In the genomic region with DNA sequence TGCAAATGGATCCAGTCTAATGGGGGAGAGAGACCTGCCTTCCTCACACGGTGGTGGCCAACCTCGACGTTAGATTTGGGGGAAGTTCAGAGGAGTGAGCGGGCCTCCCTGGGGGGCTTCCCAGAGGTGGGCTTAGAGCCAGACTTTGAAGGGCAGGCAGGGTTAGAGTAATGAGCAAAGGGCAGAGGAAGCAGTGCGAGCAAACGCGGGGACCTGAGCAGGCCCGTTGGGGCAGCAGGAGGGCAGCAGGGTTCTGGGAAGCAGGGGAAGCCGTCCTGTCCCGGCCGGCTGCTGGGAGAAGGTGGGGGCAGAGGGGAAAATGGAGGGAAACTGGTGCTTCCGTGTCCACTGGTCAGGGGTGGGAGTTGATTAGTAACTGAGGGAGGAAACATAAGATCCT, we compare ENCODE assay signal across 22 cellular contexts.
DNase-seq lines count a peak whose midpoint lies in the region; ATAC-seq and TF ChIP-seq lines count a peak whose summit lies in the region.
"Had no signal": no experiment of that assay in that cellular context is flagged by ENCODE, and none has a peak within 500 bp of the region (broad histone marks: within the 10 kb centered on the region; RNA-seq: fewer than 3 reads in every experiment).

No MANE protein-coding gene starts in this region.

- no peak overlapping the region for H3K23ac ChIP-seq in neuronal stem cell (ENCODE audit: low read depth, low read length, poor library complexity)

- H3K36me3 Mint-ChIP-seq in nephron progenitor cell (ENCODE audit: low read depth), result no peaks in the 10 kb centered on the region
- H3K36me3 Mint-ChIP-seq: CD4-positive, CD25-positive, alpha-beta regulatory T cell; CD8-positive, alpha-beta T cell had no signal

- H3K4me3 ChIP-seq in neuronal stem cell (ENCODE audit: low read length in 2 of 2), result no peak overlapping the region
- H3K4me3 ChIP-seq: BLaER1, GM23248 had no signal

- peak overlapping the region; percentile 24 for H2AK5ac ChIP-seq in neuronal stem cell (ENCODE audit: low read depth, low read length)

- H3K4me2 ChIP-seq in neuronal stem cell (ENCODE audit: insufficient read depth, low read length, poor library complexity, severe bottlenecking), result no peak overlapping the region
- H3K4me2 ChIP-seq: BLaER1 had no signal

- H3K9me3 ChIP-seq in neuronal stem cell (replicated peaks in 1 of 2; ENCODE audit: control insufficient read depth in 2 of 2, insufficient read depth in 1 of 2, low read depth in 1 of 2, low read length in 2 of 2), result peaks cover 0 to 8% of the 10 kb centered on the region in 2 donors
- H3K9me3 ChIP-seq: BLaER1, Caco-2 had no signal

- peaks cover 11% of the 10 kb centered on the region for H3K4me1 Mint-ChIP-seq in nephron progenitor cell
- H3K4me1 Mint-ChIP-seq: B cell; CD4-positive, CD25-positive, alpha-beta regulatory T cell had no signal

- H3K14ac ChIP-seq in neuronal stem cell (ENCODE audit: low read length), result no peak overlapping the region

- H3K27me3 ChIP-seq in neuronal stem cell (ENCODE audit: control insufficient read depth in 3 of 3, insufficient read depth in 3 of 3, low read depth in 1 of 3, low read length in 3 of 3), result no peaks in the 10 kb centered on the region
- H3K27me3 ChIP-seq: BLaER1 had no signal

- peak overlapping the region; percentile 77 for H2BK15ac ChIP-seq in neuronal stem cell (ENCODE audit: low read length)

- no peak overlapping the region for H3K4ac ChIP-seq in neuronal stem cell (ENCODE audit: low read length)

- H3K9me3 Mint-ChIP-seq in nephron progenitor cell, result peaks cover 17% of the 10 kb centered on the region

- H2BK120ac ChIP-seq in neuronal stem cell (ENCODE audit: low read depth, low read length), result no peak overlapping the region

- H2BK12ac ChIP-seq in neuronal stem cell (ENCODE audit: low read length), result no peak overlapping the region

- H3K36me3 ChIP-seq in neuronal stem cell (replicated peaks in 1 of 2; ENCODE audit: control insufficient read depth in 2 of 2, insufficient read depth in 2 of 2, low read length in 2 of 2), result no peaks in the 10 kb centered on the region
- H3K36me3 ChIP-seq: BLaER1 had no signal

- no peak overlapping the region for H4K8ac ChIP-seq in neuronal stem cell (ENCODE audit: low read depth, low read length)

- no peak overlapping the region for H3K4me3 Mint-ChIP-seq in nephron progenitor cell
- H3K4me3 Mint-ChIP-seq: B cell; CD4-positive, CD25-positive, alpha-beta regulatory T cell; CD8-positive, alpha-beta T cell had no signal

- ATAC-seq in GM21529 (IDR thresholded peaks at IDR 0.05; ENCODE audit: unreplicated experiment) (no peak), GM18909 (IDR thresholded peaks at IDR 0.05; ENCODE audit: poor library complexity, unreplicated experiment) (no peak)
- ATAC-seq: CD8-positive, alpha-beta T cell had no signal

- no CpG with 5 or more reads among the region's 12 CpGs for WGBS in neuronal stem cell (ENCODE audit: extremely low coverage in 2 of 2, insufficient read length in 2 of 2, insufficient replicate concordance in 1 of 2), 2 donors

- H3K4me1 ChIP-seq in neuronal stem cell (ENCODE audit: control insufficient read depth in 2 of 2, insufficient read depth in 1 of 2, low read depth in 1 of 2, low read length in 2 of 2), result peaks cover 0 to 3% of the 10 kb centered on the region in 2 donors
- H3K4me1 ChIP-seq: BLaER1, Caco-2 had no signal

- peak overlapping the region; percentile 77 for H2BK5ac ChIP-seq in neuronal stem cell (ENCODE audit: low read length)

- H4K91ac ChIP-seq in neuronal stem cell (ENCODE audit: low read depth, low read length, poor library complexity), result no peak overlapping the region

- no peak overlapping the region for H2AFZ ChIP-seq in neuronal stem cell (ENCODE audit: low read length)
- H2AFZ ChIP-seq: GM23248 had no signal

- H3K27ac Mint-ChIP-seq in nephron progenitor cell, result peak overlapping the region; percentile 59
- H3K27ac Mint-ChIP-seq: B cell; CD8-positive, alpha-beta T cell had no signal

- DNase-seq in Daoy (ENCODE audit: low read depth) (peak; percentile 8), nephron progenitor cell (no peak), neuronal stem cell (ENCODE audit: low spot score) (no peak), substantia nigra (lab: John Stamatoyannopoulos, UW) (no peak), GM10266 (ENCODE audit: extremely low spot score) (no peak), NCI-H2029 treated with DMSO at 0.1 percent for 48 hours (lab: John Stamatoyannopoulos, UW) (no peak)
- DNase-seq: Caco-2; CD4-positive, CD25-positive, alpha-beta regulatory T cell; CD8-positive, alpha-beta T cell; DMS153; DND-41; EL; GDM1; GM23248; H7; HCEC 1CT had no signal

- peaks cover 11% of the 10 kb centered on the region for H3K27me3 Mint-ChIP-seq in nephron progenitor cell (ENCODE audit: low read depth, poor library complexity)

- no peak for TF ChIP-seq CTCF in nephron progenitor cell (IDR thresholded peaks at IDR 0.05)
- no peak for TF ChIP-seq CTCF in GM10266 (IDR thresholded peaks at IDR 0.05; ENCODE audit: control insufficient read depth, insufficient read depth, low read depth, missing control alignments)

- H3K18ac ChIP-seq in neuronal stem cell (ENCODE audit: low read length), result no peak overlapping the region

- H3K79me1 ChIP-seq in neuronal stem cell (ENCODE audit: low read depth, low read length), result no peaks in the 10 kb centered on the region

- H3K9ac ChIP-seq in neuronal stem cell (ENCODE audit: low read depth, low read length, poor library complexity), result no peak overlapping the region
- H3K9ac ChIP-seq: BLaER1, GM23248 had no signal

- H3K27ac ChIP-seq in neuronal stem cell (replicated peaks; ENCODE audit: low read length) (no peak overlapping the region), substantia nigra (ENCODE audit: low read depth, low read length, poor library complexity, severe bottlenecking) (peak overlapping the region; percentile 55)
- H3K27ac ChIP-seq: 22Rv1, BLaER1, C4-2B, GM23248 had no signal
